ENCODE assay signal across 15 cellular contexts in genomic region chr6:154503576-154504501, GRCh38. TPM values are rescaled to one million over a fixed set of nuclear protein-coding genes. Genes with fewer than 3 reads are reported as not detected.
"Had no signal": no experiment of that assay in that cellular context is flagged by ENCODE, and none has a peak within 500 bp of the region (broad histone marks: within the 10 kb centered on the region; RNA-seq: fewer than 3 reads in every experiment).

No MANE protein-coding gene starts in this region.

- H3K9me3 Mint-ChIP-seq: stimulated activated naive CD8-positive, alpha-beta T cell treated with anti-CD3 and anti-CD28 coated beads, Interleukin-15, amount 100 ng/mL, for 72 hours had no signal

- ATAC-seq: activated CD4-positive, CD25-positive, alpha-beta regulatory T cell treated with anti-CD3 and anti-CD28 coated beads, Interleukin-2, amount 50 U/mL, for 24 hours; naive thymus-derived CD4-positive, alpha-beta T cell; psoas muscle; right lobe of liver; stimulated activated naive CD8-positive, alpha-beta T cell treated with anti-CD3 and anti-CD28 coated beads, Interleukin-15, amount 100 ng/mL, for 72 hours had no signal

- H3K27ac Mint-ChIP-seq: activated naive CD8-positive, alpha-beta T cell; naive thymus-derived CD4-positive, alpha-beta T cell; stimulated activated naive CD8-positive, alpha-beta T cell treated with anti-CD3 and anti-CD28 coated beads, Interleukin-15, amount 100 ng/mL, for 72 hours had no signal

- H3K4me3 Mint-ChIP-seq: activated naive CD8-positive, alpha-beta T cell; naive thymus-derived CD4-positive, alpha-beta T cell; stimulated activated naive CD8-positive, alpha-beta T cell treated with anti-CD3 and anti-CD28 coated beads, Interleukin-15, amount 100 ng/mL, for 72 hours had no signal

- H3K36me3 Mint-ChIP-seq: activated naive CD8-positive, alpha-beta T cell; naive thymus-derived CD4-positive, alpha-beta T cell had no signal

- DNase-seq: activated CD4-positive, alpha-beta T cell treated with anti-CD3 and anti-CD28 coated beads, Interleukin-2, amount 50 U/mL, for 1 hour; activated gamma-delta T cell; cerebellar nuclear complex; effector CD4-positive, alpha-beta T cell; mesendoderm; naive thymus-derived CD4-positive, alpha-beta T cell; ovary; psoas muscle; right lobe of liver; stimulated activated CD4-positive, alpha-beta T cell treated with anti-CD3 and anti-CD28 coated beads, Interleukin-4, amount 100 ng/mL, for 1 hour; stimulated activated naive CD8-positive, alpha-beta T cell treated with anti-CD3 and anti-CD28 coated beads, Interleukin-15, amount 100 ng/mL, for 72 hours; transverse colon had no signal

RNA-seq across cellular contexts. Expression of gene CNKSR3, which starts 6.6 kb away (rescaled TPM):
- total RNA-seq: T-helper 2 cell treated with Interferon-gamma antibody and Interleukin-4, amounts not matched to agents 100 ng/mL and 5 ng/mL, for 36 hours had no signal
